Comparison of ENCODE assay signal across 25 cellular contexts in the genomic region with DNA sequence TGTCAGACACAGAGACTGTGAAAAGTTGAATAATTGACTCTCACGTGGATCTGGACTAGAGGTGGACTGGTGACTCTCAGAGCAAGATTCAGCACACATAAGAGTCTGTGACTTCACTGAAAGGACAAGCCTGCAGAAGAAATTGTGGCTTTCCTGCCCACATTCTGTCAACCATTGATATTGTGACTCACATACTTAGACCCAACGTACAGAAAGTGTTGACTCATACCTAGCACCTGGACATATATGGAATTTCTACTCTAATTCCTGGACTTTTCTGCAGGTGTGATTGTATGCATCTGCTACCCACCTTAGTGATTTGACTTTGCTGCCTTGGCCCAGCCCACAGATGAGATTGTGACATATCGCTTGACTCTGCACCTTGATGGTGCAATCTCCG. TPM values are rescaled to one million over a fixed set of nuclear protein-coding genes. Genes with fewer than 3 reads are reported as not detected.
DNase-seq lines count a peak whose midpoint lies in the region; ATAC-seq and TF ChIP-seq lines count a peak whose summit lies in the region.
"Had no signal": no experiment of that assay in that cellular context is flagged by ENCODE, and none has a peak within 500 bp of the region (broad histone marks: within the 10 kb centered on the region; RNA-seq: fewer than 3 reads in every experiment).

No MANE protein-coding gene starts in this region.

- H3K9me3 Mint-ChIP-seq in activated T-helper 17 cell treated with anti-CD3 and anti-CD28 coated beads, Interleukin-2, amount 50 U/mL, for 72 hours: peaks cover 4% of the 10 kb centered on the region

- ATAC-seq in activated T-helper 17 cell treated with anti-CD3 and anti-CD28 coated beads, Interleukin-2, amount 50 U/mL, for 72 hours (replicated peaks): peak; percentile 37
- no peak for ATAC-seq in HG03342 (IDR thresholded peaks at IDR 0.05; ENCODE audit: unreplicated experiment)

- DNase-seq in DMS53 (lab: John Stamatoyannopoulos, UW): peak; percentile 3
- DNase-seq in DMS53 treated with DMSO at 0.1 percent for 48 hours (lab: John Stamatoyannopoulos, UW; ENCODE audit: unreplicated experiment): no peak
- peak; percentile 58 for DNase-seq in epithelial cell of prostate (ENCODE audit: low read depth, low spot score)
- DNase-seq in renal cortical epithelial cell (ENCODE audit: low read depth): peak; percentile 25
- no peak for DNase-seq in NCI-H226
- DNase-seq in GM10248 (ENCODE audit: extremely low spot score): no peak
- DNase-seq: ACHN, BE2C, DMS153, GDM1, HCEC 1CT, NCI-H1092, NCI-H1417 treated with DMSO at 0.1 percent for 48 hours, NCI-H187, NCI-H2081 treated with DMSO at 0.1 percent for 48 hours, NCI-H2171, NCI-H345, NCI-H510A treated with DMSO at 0.1 percent for 48 hours, NCI-H774, SHP77 treated with DMSO at 0.1 percent for 48 hours had no signal

- no peak overlapping the region for H3K27ac ChIP-seq in epithelial cell of prostate
- H3K27ac ChIP-seq: 22Rv1, RWPE1 had no signal

- H3K27ac Mint-ChIP-seq in activated T-helper 17 cell treated with anti-CD3 and anti-CD28 coated beads, Interleukin-2, amount 50 U/mL, for 72 hours: no peak overlapping the region

- H3K4me1 Mint-ChIP-seq in activated T-helper 17 cell treated with anti-CD3 and anti-CD28 coated beads, Interleukin-2, amount 50 U/mL, for 72 hours: no peaks in the 10 kb centered on the region

- no peak overlapping the region for H3K4me3 Mint-ChIP-seq in activated T-helper 17 cell treated with anti-CD3 and anti-CD28 coated beads, Interleukin-2, amount 50 U/mL, for 72 hours

- H3K36me3 Mint-ChIP-seq in activated T-helper 17 cell treated with anti-CD3 and anti-CD28 coated beads, Interleukin-2, amount 50 U/mL, for 72 hours (ENCODE audit: low read depth): no peaks in the 10 kb centered on the region

- no peaks in the 10 kb centered on the region for H3K27me3 Mint-ChIP-seq in activated T-helper 17 cell treated with anti-CD3 and anti-CD28 coated beads, Interleukin-2, amount 50 U/mL, for 72 hours

- POLR2A ChIA-PET in GM10248 (lab: Yijun Ruan, JAX): no interaction called here

- CTCF ChIA-PET in GM10248 (lab: Yijun Ruan, JAX): no interaction called here

- TF ChIP-seq CTCF in GM10248 (IDR thresholded peaks at IDR 0.05; ENCODE audit: control extremely low read depth, extremely low read depth, low read depth, missing control alignments): no peak

RNA-seq across cellular contexts. Expression of gene ZNF730, which starts 15.6 kb away (rescaled TPM):
- total RNA-seq in activated T-helper 17 cell treated with anti-CD3 and anti-CD28 coated beads, Interleukin-2, amount 50 U/mL, for 72 hours: under 1 TPM; 0.17 to 0.61 TPM
- 1.1 and 1.9 TPM in 2 replicates for total RNA-seq in renal cortical epithelial cell
- total RNA-seq: HT-29 had no signal

Comparison
In these comparisons a context has a peak if more than half of its experiments do, and no peak if none do; other contexts are left out.
1. DNase-seq: peak in DMS53 (single experiment), epithelial cell of prostate (single experiment) and renal cortical epithelial cell (single experiment); none in DMS53 treated with DMSO at 0.1 percent for 48 hours (single experiment), NCI-H226 (single experiment) and GM10248 (single experiment).